In the genomic region with DNA sequence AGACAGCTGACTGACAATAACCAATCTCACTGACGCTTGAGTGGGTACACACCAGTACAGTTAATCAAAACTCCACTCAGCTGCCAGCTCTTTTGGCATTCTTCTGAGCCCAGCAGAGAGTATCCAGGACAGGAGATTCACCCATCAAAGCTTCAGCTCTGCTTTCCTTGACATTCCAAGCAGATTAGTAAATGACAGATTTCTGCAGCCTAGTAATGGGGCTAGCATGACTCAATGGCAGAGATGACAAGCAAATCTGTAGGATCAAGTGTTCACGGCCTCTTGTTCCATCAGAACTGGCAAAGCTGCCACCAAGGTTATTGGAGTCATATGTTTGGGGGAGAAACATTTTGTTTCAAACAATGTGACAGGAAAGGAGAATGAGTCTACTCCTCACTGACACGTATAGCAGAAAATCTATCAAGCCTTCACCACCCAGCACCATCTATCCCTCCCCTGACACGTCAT, we compare ENCODE assay signal across 2 cellular contexts.
TF ChIP-seq lines count a peak whose summit lies in the region.

No MANE protein-coding gene starts in this region.

TF ChIP-seq in IMR-90, 13 proteins besides CTCF, POLR2A, EP300 and RAD21 (continued from another document):
- TF ChIP-seq CEBPB (IDR thresholded peaks at IDR 0.05; ENCODE audit: low read depth, low read length) (peak; percentile 12; the same call in 1 of the 2 replicates), CHD1 (IDR thresholded peaks at IDR 0.05; ENCODE audit: low read depth, low read length) (no peak), FOS (IDR thresholded peaks at IDR 0.05; ENCODE audit: low read depth, low read length) (no peak), SMC3 (IDR thresholded peaks at IDR 0.05; ENCODE audit: low read depth, low read length) (no peak), RCOR1 (IDR thresholded peaks at IDR 0.05; ENCODE audit: insufficient replicate concordance, low read length) (peak; percentile 13), MXI1 (IDR thresholded peaks at IDR 0.05; ENCODE audit: borderline replicate concordance, low read depth, low read length) (no peak), RFX5 (IDR thresholded peaks at IDR 0.05; ENCODE audit: low read depth, low read length) (no peak), BHLHE40 (IDR thresholded peaks at IDR 0.05; ENCODE audit: low read depth, low read length) (no peak)
- TF ChIP-seq, protein P1, sequence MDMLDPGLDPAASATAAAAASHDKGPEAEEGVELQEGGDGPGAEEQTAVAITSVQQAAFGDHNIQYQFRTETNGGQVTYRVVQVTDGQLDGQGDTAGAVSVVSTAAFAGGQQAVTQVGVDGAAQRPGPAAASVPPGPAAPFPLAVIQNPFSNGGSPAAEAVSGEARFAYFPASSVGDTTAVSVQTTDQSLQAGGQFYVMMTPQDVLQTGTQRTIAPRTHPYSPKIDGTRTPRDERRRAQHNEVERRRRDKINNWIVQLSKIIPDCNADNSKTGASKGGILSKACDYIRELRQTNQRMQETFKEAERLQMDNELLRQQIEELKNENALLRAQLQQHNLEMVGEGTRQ (IDR thresholded peaks at IDR 0.05; ENCODE audit: low read depth, low read length): no peak
TF ChIP-seq in IMR-90: peak in this region for 3.

TF ChIP-seq in HepG2, 621 proteins besides CTCF, POLR2A, EP300 and RAD21 (continued from another document):
- TF ChIP-seq, protein P2, sequence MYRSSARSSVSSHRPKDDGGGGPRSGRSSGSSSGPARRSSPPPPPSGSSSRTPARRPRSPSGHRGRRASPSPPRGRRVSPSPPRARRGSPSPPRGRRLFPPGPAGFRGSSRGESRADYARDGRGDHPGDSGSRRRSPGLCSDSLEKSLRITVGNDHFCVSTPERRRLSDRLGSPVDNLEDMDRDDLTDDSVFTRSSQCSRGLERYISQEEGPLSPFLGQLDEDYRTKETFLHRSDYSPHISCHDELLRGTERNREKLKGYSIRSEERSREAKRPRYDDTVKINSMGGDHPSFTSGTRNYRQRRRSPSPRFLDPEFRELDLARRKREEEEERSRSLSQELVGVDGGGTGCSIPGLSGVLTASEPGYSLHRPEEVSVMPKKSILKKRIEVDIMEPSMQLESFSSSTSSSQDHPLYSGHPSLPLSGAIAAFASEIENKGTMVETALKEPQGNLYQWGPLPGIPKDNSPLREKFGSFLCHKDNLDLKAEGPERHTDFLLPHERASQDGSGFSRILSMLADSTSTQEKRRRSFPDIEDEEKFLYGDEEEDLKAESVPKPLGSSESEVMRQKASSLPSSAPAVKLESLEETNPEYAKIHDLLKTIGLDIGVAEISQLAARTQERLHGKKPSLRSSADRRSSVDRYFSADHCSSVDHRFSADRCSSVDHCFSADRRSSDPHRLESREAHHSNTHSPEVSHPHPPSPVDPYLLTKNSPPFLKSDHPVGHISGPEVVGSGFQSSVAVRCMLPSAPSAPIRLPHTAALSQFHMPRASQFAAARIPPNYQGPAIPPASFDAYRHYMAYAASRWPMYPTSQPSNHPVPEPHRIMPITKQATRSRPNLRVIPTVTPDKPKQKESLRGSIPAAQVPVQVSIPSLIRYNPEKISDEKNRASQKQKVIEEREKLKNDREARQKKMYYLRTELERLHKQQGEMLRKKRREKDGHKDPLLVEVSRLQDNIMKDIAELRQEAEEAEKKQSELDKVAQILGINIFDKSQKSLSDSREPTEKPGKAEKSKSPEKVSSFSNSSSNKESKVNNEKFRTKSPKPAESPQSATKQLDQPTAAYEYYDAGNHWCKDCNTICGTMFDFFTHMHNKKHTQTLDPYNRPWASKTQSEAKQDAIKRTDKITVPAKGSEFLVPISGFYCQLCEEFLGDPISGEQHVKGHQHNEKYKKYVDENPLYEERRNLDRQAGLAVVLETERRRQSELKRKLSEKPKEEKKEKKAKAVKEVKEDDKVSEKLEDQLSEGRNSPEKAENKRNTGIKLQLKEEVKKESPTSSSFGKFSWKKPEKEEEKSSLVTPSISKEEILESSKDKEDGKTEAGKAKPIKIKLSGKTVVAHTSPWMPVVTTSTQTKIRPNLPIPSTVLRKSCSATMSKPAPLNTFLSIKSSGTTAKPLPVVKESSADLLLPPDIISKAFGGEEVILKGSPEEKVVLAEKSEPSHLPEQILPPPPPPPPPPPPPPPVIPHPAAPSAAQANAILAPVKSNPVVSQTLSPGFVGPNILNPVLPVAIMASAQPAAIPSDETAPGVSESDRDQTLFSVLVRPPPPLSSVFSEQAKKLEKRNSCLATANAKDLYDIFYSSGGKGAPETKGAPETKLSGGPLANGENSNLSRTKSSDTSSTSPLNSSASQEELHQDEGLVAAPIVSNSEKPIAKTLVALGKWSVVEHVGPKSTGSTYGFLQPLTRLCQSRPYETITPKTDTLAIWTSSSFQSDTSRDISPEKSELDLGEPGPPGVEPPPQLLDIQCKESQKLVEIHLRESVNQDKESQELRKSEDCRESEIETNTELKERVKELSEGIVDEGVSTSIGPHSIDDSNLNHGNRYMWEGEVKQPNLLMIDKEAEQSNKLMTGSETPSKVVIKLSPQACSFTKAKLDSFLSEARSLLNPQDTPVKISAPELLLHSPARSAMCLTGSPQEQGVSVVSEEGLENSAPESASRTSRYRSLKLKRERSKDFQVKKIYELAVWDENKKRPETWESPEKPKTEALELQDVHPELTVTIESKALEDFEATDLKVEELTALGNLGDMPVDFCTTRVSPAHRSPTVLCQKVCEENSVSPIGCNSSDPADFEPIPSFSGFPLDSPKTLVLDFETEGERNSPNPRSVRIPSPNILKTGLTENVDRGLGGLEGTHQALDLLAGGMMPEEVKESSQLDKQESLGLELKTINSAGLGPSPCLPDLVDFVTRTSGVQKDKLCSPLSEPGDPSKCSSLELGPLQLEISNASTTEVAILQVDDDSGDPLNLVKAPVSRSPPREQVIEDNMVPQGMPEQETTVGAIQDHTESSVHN (CRISPR knock-in tag; IDR thresholded peaks at IDR 0.05): no peak
- TF ChIP-seq PCBP2 (optimal IDR thresholded peaks at IDR 0.05; ENCODE audit: low read depth, low read length, poor library complexity, severe bottlenecking) (no peak), GFI1 (CRISPR knock-in tag; IDR thresholded peaks at IDR 0.05; ENCODE audit: borderline replicate concordance) (no peak), RELA (CRISPR knock-in tag; IDR thresholded peaks at IDR 0.05) (no peak)
- TF ChIP-seq, protein P3, sequence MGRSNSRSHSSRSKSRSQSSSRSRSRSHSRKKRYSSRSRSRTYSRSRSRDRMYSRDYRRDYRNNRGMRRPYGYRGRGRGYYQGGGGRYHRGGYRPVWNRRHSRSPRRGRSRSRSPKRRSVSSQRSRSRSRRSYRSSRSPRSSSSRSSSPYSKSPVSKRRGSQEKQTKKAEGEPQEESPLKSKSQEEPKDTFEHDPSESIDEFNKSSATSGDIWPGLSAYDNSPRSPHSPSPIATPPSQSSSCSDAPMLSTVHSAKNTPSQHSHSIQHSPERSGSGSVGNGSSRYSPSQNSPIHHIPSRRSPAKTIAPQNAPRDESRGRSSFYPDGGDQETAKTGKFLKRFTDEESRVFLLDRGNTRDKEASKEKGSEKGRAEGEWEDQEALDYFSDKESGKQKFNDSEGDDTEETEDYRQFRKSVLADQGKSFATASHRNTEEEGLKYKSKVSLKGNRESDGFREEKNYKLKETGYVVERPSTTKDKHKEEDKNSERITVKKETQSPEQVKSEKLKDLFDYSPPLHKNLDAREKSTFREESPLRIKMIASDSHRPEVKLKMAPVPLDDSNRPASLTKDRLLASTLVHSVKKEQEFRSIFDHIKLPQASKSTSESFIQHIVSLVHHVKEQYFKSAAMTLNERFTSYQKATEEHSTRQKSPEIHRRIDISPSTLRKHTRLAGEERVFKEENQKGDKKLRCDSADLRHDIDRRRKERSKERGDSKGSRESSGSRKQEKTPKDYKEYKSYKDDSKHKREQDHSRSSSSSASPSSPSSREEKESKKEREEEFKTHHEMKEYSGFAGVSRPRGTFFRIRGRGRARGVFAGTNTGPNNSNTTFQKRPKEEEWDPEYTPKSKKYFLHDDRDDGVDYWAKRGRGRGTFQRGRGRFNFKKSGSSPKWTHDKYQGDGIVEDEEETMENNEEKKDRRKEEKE (IDR thresholded peaks at IDR 0.05): no peak
